ENCODE assay signal across 6 cellular contexts in the genomic region with DNA sequence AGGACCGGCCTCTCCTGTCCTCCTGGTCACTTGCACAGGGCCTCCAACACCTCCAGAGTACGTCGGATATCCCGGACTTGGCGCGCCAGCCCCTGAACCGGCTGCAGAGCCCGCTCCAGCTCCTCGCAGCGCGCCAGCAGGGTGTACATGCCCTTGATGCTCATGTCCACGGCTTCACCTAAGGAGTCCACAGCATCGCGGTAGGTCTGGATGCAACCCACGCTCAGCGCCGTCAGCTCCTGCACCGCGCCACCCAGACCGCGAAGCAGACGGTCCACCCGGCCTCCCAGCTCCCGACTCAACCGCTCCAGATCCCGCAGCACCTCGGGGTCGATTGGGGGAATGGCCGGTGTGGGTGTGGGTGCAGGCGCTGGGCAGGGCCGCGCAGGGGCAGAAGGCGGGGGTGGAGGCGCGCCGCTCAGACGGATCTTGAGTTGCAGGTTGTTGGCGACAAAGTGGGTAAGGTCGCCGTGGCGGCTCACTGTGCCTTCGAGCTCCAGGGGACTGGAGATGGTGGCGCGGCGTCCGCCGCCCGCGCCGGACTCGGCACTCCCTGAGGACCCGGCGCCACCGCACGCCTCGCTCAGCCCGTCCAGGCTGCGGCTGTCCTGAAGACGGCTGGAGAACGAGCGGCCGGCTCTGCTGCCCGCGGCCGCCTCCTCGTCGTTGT. TPM values are rescaled to one million over a fixed set of nuclear protein-coding genes. Genes with fewer than 3 reads are reported as not detected.
DNase-seq lines count a peak whose midpoint lies in the region; ATAC-seq and TF ChIP-seq lines count a peak whose summit lies in the region.

No MANE protein-coding gene starts in this region.

- no peaks in the 10 kb centered on the region for H4K20me1 ChIP-seq in SU-DHL-6 (ENCODE audit: low read depth, low read length)

- peaks cover 0 to 9% (median 0%) of the 10 kb centered on the region in 3 donors for H3K36me3 Mint-ChIP-seq in CD8-positive, alpha-beta memory T cell

- intact Hi-C loops in upper lobe of right lung (cut with DNase I) = loop anchor here (5.0 kb wide), 1 partner anchor 67 kb away; a partner anchor contains a TSS

- no peaks in the 10 kb centered on the region for H3K27me3 ChIP-seq in CD8-positive, alpha-beta memory T cell (ENCODE audit: insufficient read depth, low read length, poor library complexity, severe bottlenecking)
- no peaks in the 10 kb centered on the region for H3K27me3 ChIP-seq in SU-DHL-6 (ENCODE audit: low read length)
- H3K27me3 ChIP-seq in right atrium auricular region = no peaks in the 10 kb centered on the region
- H3K27me3 ChIP-seq in upper lobe of right lung = no peaks in the 10 kb centered on the region

- H3K9me2 ChIP-seq in SU-DHL-6 (replicated peaks; ENCODE audit: insufficient read depth, low read length) = no peaks in the 10 kb centered on the region

- H3K36me3 ChIP-seq in CD8-positive, alpha-beta memory T cell (ENCODE audit: insufficient read depth, low read length) = no peaks in the 10 kb centered on the region
- H3K36me3 ChIP-seq in SU-DHL-6 (ENCODE audit: low read length) = no peaks in the 10 kb centered on the region
- H3K36me3 ChIP-seq in right atrium auricular region = no peaks in the 10 kb centered on the region
- H3K36me3 ChIP-seq in upper lobe of right lung = no peaks in the 10 kb centered on the region

- peak overlapping the region in 5 of 8 donors; percentile 85 to 95 (median 91) for H3K27ac Mint-ChIP-seq in CD8-positive, alpha-beta memory T cell

- peak overlapping the region; percentile 78 for H3K4me2 ChIP-seq in SU-DHL-6 (ENCODE audit: low read depth, low read length, poor library complexity, severe bottlenecking)

- peak in 2 of 5 donors; percentile 32 to 45 for DNase-seq in CD8-positive, alpha-beta memory T cell
- no peak for DNase-seq in right atrium auricular region (ENCODE audit: low spot score)
- peak; percentile 78 for DNase-seq in upper lobe of right lung
- no peak for DNase-seq in glomerular visceral epithelial cell (ENCODE audit: extremely low spot score)

- peaks cover 13% of the 10 kb centered on the region; the same call in 1 of the 2 replicates for H3K79me2 ChIP-seq in SU-DHL-6 (ENCODE audit: insufficient read depth, low read length)

- H3K27me3 Mint-ChIP-seq in CD8-positive, alpha-beta memory T cell = peaks cover 0 to 3% of the 10 kb centered on the region in 2 donors

- H3F3A ChIP-seq in SU-DHL-6 (ENCODE audit: insufficient read depth) = peaks cover 32% of the 10 kb centered on the region

- no peak overlapping the region for H3K4me3 Mint-ChIP-seq in CD8-positive, alpha-beta memory T cell

- no peaks in the 10 kb centered on the region for H3K9me3 Mint-ChIP-seq in CD8-positive, alpha-beta memory T cell

- peak overlapping the region; percentile 81 for H3K27ac ChIP-seq in CD8-positive, alpha-beta memory T cell (ENCODE audit: low read depth, low read length)
- peak overlapping the region; percentile 79 for H3K27ac ChIP-seq in SU-DHL-6 (ENCODE audit: low read depth, low read length)
- H3K27ac ChIP-seq in right atrium auricular region = peak overlapping the region; percentile 99
- peak overlapping the region; percentile 94 for H3K27ac ChIP-seq in upper lobe of right lung

- CTCF ChIA-PET in CD8-positive, alpha-beta memory T cell (lab: Charles Lee) = interaction anchor here (0.7 to 5.5 kb wide), 13 partner anchors 9 to 112 kb away, joined by 3 to 63 read pairs (median 7); a partner anchor contains a TSS

- POLR2A ChIA-PET in CD8-positive, alpha-beta memory T cell (lab: Charles Lee) = interaction anchor here (0.8 to 7.6 kb wide), 11 partner anchors 10 to 106 kb away, joined by 3 to 120 read pairs (median 9); a partner anchor contains a TSS

- H3K4me3 ChIP-seq in CD8-positive, alpha-beta memory T cell (ENCODE audit: low read length) = peak overlapping the region; percentile 92
- H3K4me3 ChIP-seq in SU-DHL-6 (ENCODE audit: insufficient read depth, low read length, poor library complexity, severe bottlenecking) = peak overlapping the region; percentile 84
- peak overlapping the region; percentile 89 to 92 for H3K4me3 ChIP-seq in right atrium auricular region
- peak overlapping the region; percentile 75 for H3K4me3 ChIP-seq in upper lobe of right lung

- H3K4me1 Mint-ChIP-seq in CD8-positive, alpha-beta memory T cell = peaks cover 12 to 16% (median 12%) of the 10 kb centered on the region in 3 donors

- peaks cover 39% of the 10 kb centered on the region for H3K4me1 ChIP-seq in CD8-positive, alpha-beta memory T cell (ENCODE audit: insufficient read depth, low read length)
- H3K4me1 ChIP-seq in right atrium auricular region (peaks cover 0 to 44% of the 10 kb centered on the region in 2 donors), upper lobe of right lung (peaks cover 39% of the 10 kb centered on the region)

- peak overlapping the region; percentile 55 for H2AFZ ChIP-seq in SU-DHL-6 (ENCODE audit: low read depth, low read length, severe bottlenecking)

- H3K9ac ChIP-seq in SU-DHL-6 (ENCODE audit: low read length) = peak overlapping the region; percentile 75

- no peaks in the 10 kb centered on the region for H3K9me3 ChIP-seq in CD8-positive, alpha-beta memory T cell (ENCODE audit: low read length)
- no peaks in the 10 kb centered on the region for H3K9me3 ChIP-seq in SU-DHL-6 (ENCODE audit: insufficient read depth, low read length)
- no peaks in the 10 kb centered on the region for H3K9me3 ChIP-seq in right atrium auricular region
- no peaks in the 10 kb centered on the region for H3K9me3 ChIP-seq in upper lobe of right lung

- TF ChIP-seq CTCF in SU-DHL-6 (IDR thresholded peaks at IDR 0.05; ENCODE audit: insufficient read depth, low read length, poor library complexity, severe bottlenecking) (no peak), right atrium auricular region (IDR thresholded peaks at IDR 0.05) (no peak), upper lobe of right lung (IDR thresholded peaks at IDR 0.05) (no peak)

- ATAC-seq in upper lobe of right lung (peak; percentile 0), GM21515 (IDR thresholded peaks at IDR 0.05; ENCODE audit: unreplicated experiment) (no peak)

RNA-seq across cellular contexts. Expression of a gene that starts 0.8 kb away (rescaled TPM):
- 1 to 10 TPM; 8.1 to 8.8 TPM for total RNA-seq in CD8-positive, alpha-beta memory T cell
- 30.0 TPM for polyA plus RNA-seq in CD8-positive, alpha-beta memory T cell
- total RNA-seq in right atrium auricular region (10 to 100 TPM; 10.2 to 10.8 TPM), upper lobe of right lung (7.8 TPM)

RNA-seq across cellular contexts. Expression of a gene that starts 13.0 kb away (rescaled TPM):
- 10 to 100 TPM; 21.3 to 22.4 TPM for total RNA-seq in CD8-positive, alpha-beta memory T cell
- 50.7 TPM for polyA plus RNA-seq in CD8-positive, alpha-beta memory T cell
- total RNA-seq in right atrium auricular region = 10 to 100 TPM in 1 of 2 donors, 1 to 10 TPM in 1; 7.3 to 11.0 TPM
- 9.3 TPM for total RNA-seq in upper lobe of right lung

RNA-seq across cellular contexts. Expression of a gene that starts 21.2 kb away (rescaled TPM):
- total RNA-seq in CD8-positive, alpha-beta memory T cell = 10 to 100 TPM; 88.1 to 94.4 TPM
- 0.63 TPM for polyA plus RNA-seq in CD8-positive, alpha-beta memory T cell
- 1 to 10 TPM in 1 of 2 donors, not detected in 1; 1.8 TPM for total RNA-seq in right atrium auricular region
- total RNA-seq in upper lobe of right lung = 1.4 TPM

RNA-seq across cellular contexts. Expression of a gene that starts 26.4 kb away (rescaled TPM):
- total RNA-seq in CD8-positive, alpha-beta memory T cell = 10 to 100 TPM; 38.3 to 41.0 TPM
- polyA plus RNA-seq in CD8-positive, alpha-beta memory T cell = 98.3 TPM
- total RNA-seq in right atrium auricular region = 10 to 100 TPM; 27.4 to 39.7 TPM
- 78.1 TPM for total RNA-seq in upper lobe of right lung

RNA-seq across cellular contexts. Expression of a gene that starts 37.0 kb away (rescaled TPM):
- total RNA-seq in CD8-positive, alpha-beta memory T cell = 10 to 100 TPM; 26.5 to 35.8 TPM
- polyA plus RNA-seq in CD8-positive, alpha-beta memory T cell = 12.1 TPM
- total RNA-seq in right atrium auricular region (10 to 100 TPM; 59.4 to 75.0 TPM), upper lobe of right lung (350 TPM)

Comparison
In these comparisons a context has a peak if more than half of its experiments do, and no peak if none do; other contexts are left out.
1. RNA of a gene that starts 21.2 kb away (total RNA-seq): 88.1 to 94.4 TPM in CD8-positive, alpha-beta memory T cell; 1.8 TPM in right atrium auricular region and 1.4 TPM in upper lobe of right lung (single experiment); every median in the first group is over 10 times any median in the second.
2. Peak in every context shown above with its lines, with median percentiles within 50 percentile points of each other: H3K27ac ChIP-seq and H3K4me3 ChIP-seq.